In genomic region chr3:39468108-39468436, GRCh38 we compare ENCODE assay signal across 23 cellular contexts. TPM values are rescaled to one million over a fixed set of nuclear protein-coding genes. Genes with fewer than 3 reads are reported as not detected.
"Had no signal": no experiment of that assay in that cellular context is flagged by ENCODE, and none has a peak within 500 bp of the region (broad histone marks: within the 10 kb centered on the region; RNA-seq: fewer than 3 reads in every experiment).

No MANE protein-coding gene starts in this region.

- ATAC-seq: gastrocnemius medialis; heart right ventricle; left ventricle myocardium superior; naive thymus-derived CD8-positive, alpha-beta T cell; stimulated activated effector memory CD8-positive, alpha-beta T cell treated with anti-CD3 and anti-CD28 coated beads, Interleukin-12 subunit alpha, Interleukin-12 subunit beta, amount 100 ng/mL, for 72 hours had no signal

- H3K4me3 Mint-ChIP-seq: activated naive CD8-positive, alpha-beta T cell; activated T-helper 1 cell treated with anti-CD3 and anti-CD28 coated beads, Interleukin-12 subunit alpha, Interleukin-12 subunit beta, Interleukin-2, Interleukin-4 antibody, amounts not matched to agents 30 ng/mL and 10 ng/mL and 1 ng/mL, durations not matched to agents 14 hours and 24 hours and 36 hours; naive thymus-derived CD8-positive, alpha-beta T cell; stimulated activated effector memory CD8-positive, alpha-beta T cell treated with anti-CD3 and anti-CD28 coated beads, Interleukin-12 subunit alpha, Interleukin-12 subunit beta, amount 100 ng/mL, for 72 hours had no signal

- H3K27me3 ChIP-seq: cardiac muscle cell, gastrocnemius medialis, sigmoid colon had no signal

- H3K9ac ChIP-seq: parathyroid adenoma had no signal

- H3K4me1 Mint-ChIP-seq: naive thymus-derived CD8-positive, alpha-beta T cell; stimulated activated effector memory CD8-positive, alpha-beta T cell treated with anti-CD3 and anti-CD28 coated beads, Interleukin-12 subunit alpha, Interleukin-12 subunit beta, amount 100 ng/mL, for 72 hours had no signal

- H3K79me2 ChIP-seq: parathyroid adenoma had no signal

- H3K9me3 ChIP-seq: gastrocnemius medialis, heart right ventricle, sigmoid colon, tibial artery had no signal

- DNase-seq: activated CD4-positive, alpha-beta T cell treated with anti-CD3 and anti-CD28 coated beads, Interleukin-2, amount 50 U/mL, for 4 hours; activated gamma-delta T cell treated with Interleukin-2 at 50 U/mL for 16 hours; amniotic stem cell; gastrocnemius medialis; heart right ventricle; kidney glomerular epithelial cell; left ventricle myocardium superior; mesenchymal stem cell; naive thymus-derived CD8-positive, alpha-beta T cell; sigmoid colon; stimulated activated CD4-positive, alpha-beta T cell treated with anti-CD3 and anti-CD28 coated beads, Interleukin-4, amount 100 ng/mL, for 24 hours; SW 1271; T-helper 2 cell; tibial artery; WERI-Rb-1 had no signal

- H3K36me3 ChIP-seq: cardiac muscle cell, gastrocnemius medialis, heart right ventricle, sigmoid colon, tibial artery, WERI-Rb-1 had no signal

- H3K27ac ChIP-seq: cardiac muscle cell, gastrocnemius medialis, heart right ventricle, parathyroid adenoma, sigmoid colon, tibial artery, WERI-Rb-1 had no signal

- H2AFZ ChIP-seq: parathyroid adenoma had no signal

- H3K4me3 ChIP-seq: cardiac muscle cell, gastrocnemius medialis, heart right ventricle, sigmoid colon, tibial artery had no signal

- H3K4me1 ChIP-seq: gastrocnemius medialis, heart right ventricle, sigmoid colon, tibial artery had no signal

- H3K9me3 Mint-ChIP-seq: activated T-helper 1 cell treated with anti-CD3 and anti-CD28 coated beads, Interleukin-12 subunit alpha, Interleukin-12 subunit beta, Interleukin-2, Interleukin-4 antibody, amounts not matched to agents 30 ng/mL and 10 ng/mL and 1 ng/mL, durations not matched to agents 14 hours and 24 hours and 36 hours; naive thymus-derived CD8-positive, alpha-beta T cell; stimulated activated effector memory CD8-positive, alpha-beta T cell treated with anti-CD3 and anti-CD28 coated beads, Interleukin-12 subunit alpha, Interleukin-12 subunit beta, amount 100 ng/mL, for 72 hours had no signal

- H3K36me3 Mint-ChIP-seq: activated naive CD8-positive, alpha-beta T cell; naive thymus-derived CD8-positive, alpha-beta T cell; stimulated activated effector memory CD8-positive, alpha-beta T cell treated with anti-CD3 and anti-CD28 coated beads, Interleukin-12 subunit alpha, Interleukin-12 subunit beta, amount 100 ng/mL, for 72 hours had no signal

- H3K27ac Mint-ChIP-seq: activated naive CD8-positive, alpha-beta T cell; activated T-helper 1 cell treated with anti-CD3 and anti-CD28 coated beads, Interleukin-12 subunit alpha, Interleukin-12 subunit beta, Interleukin-2, Interleukin-4 antibody, amounts not matched to agents 30 ng/mL and 10 ng/mL and 1 ng/mL, durations not matched to agents 14 hours and 24 hours and 36 hours; naive thymus-derived CD8-positive, alpha-beta T cell; stimulated activated effector memory CD8-positive, alpha-beta T cell treated with anti-CD3 and anti-CD28 coated beads, Interleukin-12 subunit alpha, Interleukin-12 subunit beta, amount 100 ng/mL, for 72 hours had no signal

RNA-seq across cellular contexts. Expression of gene MOBP, which starts 0.6 kb away (rescaled TPM):
- total RNA-seq: activated CD8-positive, alpha-beta memory T cell treated with anti-CD3 and anti-CD28 coated beads for 36 hours; activated T-helper 1 cell treated with anti-CD3 and anti-CD28 coated beads, Interleukin-12 subunit alpha, Interleukin-12 subunit beta, Interleukin-2, Interleukin-4 antibody, amounts not matched to agents 30 ng/mL and 10 ng/mL and 1 ng/mL, durations not matched to agents 14 hours and 24 hours and 36 hours; cardiac muscle cell; gastrocnemius medialis; left ventricle myocardium superior; naive thymus-derived CD8-positive, alpha-beta T cell; renal cortical epithelial cell; sigmoid colon had no signal
- polyA plus RNA-seq: cardiac muscle cell; esophagus; naive thymus-derived CD8-positive, alpha-beta T cell had no signal
